In the genomic region with DNA sequence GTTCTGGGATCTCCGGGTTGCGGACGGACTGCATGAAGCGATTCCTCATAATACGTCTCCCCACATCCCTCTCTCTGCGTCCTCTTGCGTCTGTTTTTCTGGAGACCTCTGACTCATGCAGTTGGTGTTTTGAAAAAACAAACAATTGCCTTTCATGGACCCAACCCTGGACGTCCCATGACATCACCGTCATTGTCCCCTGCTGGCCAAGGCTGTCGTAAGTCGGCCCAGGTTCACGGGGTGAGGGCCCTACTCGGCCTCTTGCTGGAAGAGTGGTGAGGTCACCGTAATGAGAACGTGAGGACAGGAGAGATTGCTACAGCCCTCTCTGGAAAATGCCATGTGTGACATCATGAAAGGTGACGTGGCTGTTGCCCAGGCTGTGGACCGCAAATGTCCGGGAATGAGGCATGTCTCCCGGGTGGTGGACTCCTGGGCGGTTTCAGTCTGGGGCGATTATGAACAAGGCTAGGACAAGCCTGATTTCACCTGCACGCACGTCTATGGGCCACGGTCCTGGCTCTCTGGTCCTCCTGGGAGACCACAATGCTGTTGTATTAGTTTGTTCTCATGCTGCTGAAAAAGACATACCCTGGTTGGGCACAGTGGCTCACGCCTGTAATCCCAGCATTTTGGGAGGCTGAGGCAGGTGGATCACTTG, we compare ENCODE assay signal across 14 cellular contexts. TPM values are rescaled to one million over a fixed set of nuclear protein-coding genes. Genes with fewer than 3 reads are reported as not detected.
DNase-seq lines count a peak whose midpoint lies in the region; ATAC-seq, FAIRE-seq and TF ChIP-seq lines count a peak whose summit lies in the region.
"Had no signal": no experiment of that assay in that cellular context is flagged by ENCODE, and none has a peak within 500 bp of the region (broad histone marks: within the 10 kb centered on the region; RNA-seq: fewer than 3 reads in every experiment).

No MANE protein-coding gene starts in this region.

- ATAC-seq in esophagus mucosa (peak; percentile 61), psoas muscle (peak in 3 of 4 donors; percentile 14 to 41 (median 20)), HG03039 (IDR thresholded peaks at IDR 0.05; ENCODE audit: unreplicated experiment) (no peak), GM19324 (IDR thresholded peaks at IDR 0.05; ENCODE audit: low FRiP score, unreplicated experiment) (no peak)
- ATAC-seq: left lobe of liver had no signal

- FAIRE-seq in H54 (lab: Jason Lieb, UNC) (no peak), RCC 7860 (lab: Jason Lieb, UNC) (no peak)
- FAIRE-seq: GM18507, pancreas had no signal

- H3K9me3 ChIP-seq in psoas muscle = peaks cover 5% of the 10 kb centered on the region
- H3K9me3 ChIP-seq: pancreas had no signal

- TF ChIP-seq CTCF in psoas muscle (IDR thresholded peaks at IDR 0.05) = no peak

- no peak overlapping the region for H3K4me3 ChIP-seq in psoas muscle
- H3K4me3 ChIP-seq: pancreas had no signal

- no peaks in the 10 kb centered on the region for H3K36me3 ChIP-seq in psoas muscle (ENCODE audit: insufficient read depth in 1 of 2, low read depth in 1 of 2)
- H3K36me3 ChIP-seq: pancreas had no signal

- no peak for TF ChIP-seq POLR2A in H54 (IDR thresholded peaks at IDR 0.05; ENCODE audit: low read depth, low read length)

- peak; percentile 99 for DNase-seq in H54 (ENCODE audit: insufficient read length, low spot score)
- peak; percentile 36 for DNase-seq in RCC 7860 (ENCODE audit: low spot score)
- no peak for DNase-seq in psoas muscle
- DNase-seq in Ammon's horn (ENCODE audit: low spot score) = no peak
- DNase-seq in hippocampal formation (lab: John Stamatoyannopoulos, UW) = no peak
- DNase-seq: activated naive CD8-positive, alpha-beta T cell treated with anti-CD3 and anti-CD28 coated beads, Interleukin-2, amount 10 ng/mL, durations not matched to agents 7 days and 5 days; DMS153; pancreas; substantia nigra had no signal

- H3K4me1 ChIP-seq in psoas muscle = no peaks in the 10 kb centered on the region
- H3K4me1 ChIP-seq: pancreas had no signal

- H3K27ac ChIP-seq in psoas muscle = no peak overlapping the region
- H3K27ac ChIP-seq: pancreas had no signal

- intact Hi-C loops in psoas muscle (cut with DNase I) = no loop called here

- WGBS in psoas muscle, 3 donors = 72 to 77% (median 75%) methylated on average over 25 of the region's 25 CpGs

- peaks cover 0 to 2% (median 0%) of the 10 kb centered on the region in 3 donors for H3K27me3 ChIP-seq in psoas muscle (ENCODE audit: insufficient read depth in 3 of 3, low read length in 2 of 3)
- H3K27me3 ChIP-seq: pancreas had no signal

RNA-seq across cellular contexts. Expression of gene MAFK, which starts 9.8 kb away (rescaled TPM):
- 12.6 TPM for total RNA-seq in esophagus mucosa
- total RNA-seq in psoas muscle = 100 to 1,000 TPM in 1 of 4 donors, 10 to 100 TPM in 3; 59.1 to 103 (median 77.5) TPM
- 100 to 1,000 TPM in 1 of 3 donors, 10 to 100 TPM in 2; 36.7 to 138 (median 62.9) TPM for polyA plus RNA-seq in psoas muscle

RNA-seq across cellular contexts. Expression of gene INTS1, which starts 16.5 kb away (rescaled TPM):
- total RNA-seq in esophagus mucosa (50.4 TPM), psoas muscle (10 to 100 TPM; 61.3 to 77.6 (median 68.9) TPM)
- polyA plus RNA-seq in psoas muscle = 10 to 100 TPM; 38.8 to 70.7 (median 44.0) TPM

RNA-seq across cellular contexts. Expression of gene TMEM184A, which starts 35.3 kb away (rescaled TPM):
- 86.6 TPM for total RNA-seq in esophagus mucosa
- 1 to 10 TPM; 2.8 to 6.0 (median 2.9) TPM for total RNA-seq in psoas muscle
- 1 to 10 TPM in 2 of 3 donors, under 1 TPM in 1; 0.40 to 1.4 (median 1.1) TPM for polyA plus RNA-seq in psoas muscle
- total RNA-seq: activated naive CD8-positive, alpha-beta T cell treated with anti-CD3 and anti-CD28 coated beads, Interleukin-2, amount 10 ng/mL, durations not matched to agents 7 days and 5 days had no signal

RNA-seq across cellular contexts. Expression of gene PSMG3, which starts 49.1 kb away (rescaled TPM):
- total RNA-seq in esophagus mucosa = 39.8 TPM
- 10 to 100 TPM; 11.8 to 18.2 (median 14.6) TPM for total RNA-seq in psoas muscle
- 10 to 100 TPM; 33.4 to 59.1 (median 54.1) TPM for polyA plus RNA-seq in psoas muscle

Comparison
In these comparisons a context has a peak if more than half of its experiments do, and no peak if none do; other contexts are left out.
1. DNase-seq: peak in H54 (single experiment) and RCC 7860 (single experiment); none in psoas muscle (0 of 2), Ammon's horn (single experiment) and hippocampal formation (0 of 2).
2. ATAC-seq: peak in esophagus mucosa (single experiment) and psoas muscle (3 of 4); none in HG03039 (single experiment) and GM19324 (single experiment).
3. RNA of gene TMEM184A, which starts 35.3 kb away (total RNA-seq): 86.6 TPM in esophagus mucosa (single experiment); 2.8 to 6.0 TPM in psoas muscle; every median in the first group is over 10 times any median in the second.